In genomic region chr11:10646956-10647355, GRCh38 we compare ENCODE assay signal across 17 cellular contexts. TPM values are rescaled to one million over a fixed set of nuclear protein-coding genes. Genes with fewer than 3 reads are reported as not detected.
DNase-seq lines count a peak whose midpoint lies in the region; ATAC-seq and TF ChIP-seq lines count a peak whose summit lies in the region.
"Had no signal": no experiment of that assay in that cellular context is flagged by ENCODE, and none has a peak within 500 bp of the region (broad histone marks: within the 10 kb centered on the region; RNA-seq: fewer than 3 reads in every experiment).

No MANE protein-coding gene starts in this region.

- no peak for ATAC-seq in naive B cell (ENCODE audit: low read depth in 2 of 2)
- ATAC-seq in thoracic aorta (ENCODE audit: insufficient number of reproducible peaks, low FRiP score, low read depth): no peak
- ATAC-seq in GM21717 (IDR thresholded peaks at IDR 0.05; ENCODE audit: unreplicated experiment): no peak
- ATAC-seq: CD8-positive, alpha-beta T cell had no signal

- peaks cover 34% of the 10 kb centered on the region for H3K36me3 ChIP-seq in thoracic aorta
- H3K36me3 ChIP-seq: BLaER1 treated with 17β-estradiol and CSF1 and Interleukin-3, amounts not matched to agents 10 nM and 100 nM; SJSA1 had no signal

- peaks cover 30% of the 10 kb centered on the region for H3K4me1 Mint-ChIP-seq in HFFc6 (ENCODE audit: low read depth)
- H3K4me1 Mint-ChIP-seq in naive B cell: peaks cover 55 to 91% (median 85%) of the 10 kb centered on the region in 3 donors

- no peaks in the 10 kb centered on the region for H3K9me3 ChIP-seq in thoracic aorta
- H3K9me3 ChIP-seq: BLaER1 treated with 17β-estradiol and CSF1 and Interleukin-3, amounts not matched to agents 10 nM and 100 nM; SJSA1 had no signal

- TF ChIP-seq CTCF in HFFc6 (IDR thresholded peaks at IDR 0.05) (no peak), coronary artery (IDR thresholded peaks at IDR 0.05) (no peak), thoracic aorta (IDR thresholded peaks at IDR 0.05) (no peak)

- H3K4me1 ChIP-seq in thoracic aorta (ENCODE audit: control insufficient read depth in 1 of 2, low read depth in 2 of 2): peaks cover 34 to 97% of the 10 kb centered on the region in 2 donors

- H3K9me3 Mint-ChIP-seq in HFFc6: no peaks in the 10 kb centered on the region
- no peaks in the 10 kb centered on the region for H3K9me3 Mint-ChIP-seq in naive B cell
- H3K9me3 Mint-ChIP-seq: CD8-positive, alpha-beta T cell had no signal

- H3K27ac Mint-ChIP-seq in HFFc6: peak overlapping the region; percentile 10; the same call in 1 of the 2 replicates
- H3K27ac Mint-ChIP-seq in naive B cell: peak overlapping the region in 4 of 6 donors; percentile 42 to 87 (median 64)
- H3K27ac Mint-ChIP-seq: CD8-positive, alpha-beta T cell had no signal

- H3K4me3 ChIP-seq in coronary artery: no peak overlapping the region
- H3K4me3 ChIP-seq in thoracic aorta: no peak overlapping the region
- H3K4me3 ChIP-seq: BLaER1 treated with 17β-estradiol and CSF1 and Interleukin-3, amounts not matched to agents 10 nM and 100 nM; K562; SJSA1 had no signal

- no peaks in the 10 kb centered on the region; the same call in 1 of the 2 replicates for H3K27me3 Mint-ChIP-seq in HFFc6 (ENCODE audit: insufficient read depth)
- no peaks in the 10 kb centered on the region for H3K27me3 Mint-ChIP-seq in naive B cell

- H3K36me3 Mint-ChIP-seq in HFFc6 (ENCODE audit: low read depth) (peaks cover 22% of the 10 kb centered on the region), naive B cell (peaks cover 0 to 5% of the 10 kb centered on the region in 2 donors)
- H3K36me3 Mint-ChIP-seq: CD8-positive, alpha-beta T cell had no signal

- no peak for DNase-seq in HFFc6
- DNase-seq in coronary artery (ENCODE audit: low spot score): no peak
- no peak for DNase-seq in naive B cell
- DNase-seq in thoracic aorta (ENCODE audit: low spot score): no peak
- no peak for DNase-seq in activated CD4-positive, alpha-beta T cell treated with anti-CD3 and anti-CD28 coated beads for 48 hours
- no peak for DNase-seq in Ammon's horn (ENCODE audit: low spot score)
- no peak for DNase-seq in HK-2 (ENCODE audit: unreplicated experiment)
- DNase-seq: Calu3; CD8-positive, alpha-beta T cell; GOT3; MV-4-11; NCI-H1694 treated with DMSO at 0.1 percent for 48 hours; NCI-H526 had no signal

- no peak overlapping the region for H3K4me3 Mint-ChIP-seq in HFFc6
- peak overlapping the region in 1 of 8 donors; percentile 50 for H3K4me3 Mint-ChIP-seq in naive B cell
- H3K4me3 Mint-ChIP-seq: CD8-positive, alpha-beta T cell had no signal

- peak overlapping the region; percentile 50 to 74 for H3K27ac ChIP-seq in coronary artery
- peak overlapping the region; percentile 74 to 90 for H3K27ac ChIP-seq in thoracic aorta
- H3K27ac ChIP-seq: BLaER1 treated with 17β-estradiol and CSF1 and Interleukin-3, amounts not matched to agents 10 nM and 100 nM; SJSA1 had no signal

- no peaks in the 10 kb centered on the region for H3K27me3 ChIP-seq in thoracic aorta (replicated peaks; ENCODE audit: insufficient read depth)
- H3K27me3 ChIP-seq: BLaER1 treated with 17β-estradiol and CSF1 and Interleukin-3, amounts not matched to agents 10 nM and 100 nM; SJSA1 had no signal

RNA-seq across cellular contexts. Expression of gene IRAG1, which starts 46.6 kb away (rescaled TPM):
- total RNA-seq in HFFc6 (2021; fragmentation: NEBNext Ultra II Directional; extraction: Animal tissue kit (Norgen Biotek cat#: 25700)): 10 to 100 TPM; 35.5 to 73.3 (median 38.2) TPM
- 1 to 10 TPM in 2 of 6 donors, under 1 TPM in 4; 0.57 to 1.0 (median 0.78) TPM for polyA plus RNA-seq in naive B cell (ENCODE audit: low read depth in 6 of 6)
- total RNA-seq in thoracic aorta: 100 to 1,000 TPM; 281 to 393 TPM
- total RNA-seq: Calu3; CD8-positive, alpha-beta T cell had no signal
